28 cellular contexts compared by ENCODE assay signal in the genomic region with DNA sequence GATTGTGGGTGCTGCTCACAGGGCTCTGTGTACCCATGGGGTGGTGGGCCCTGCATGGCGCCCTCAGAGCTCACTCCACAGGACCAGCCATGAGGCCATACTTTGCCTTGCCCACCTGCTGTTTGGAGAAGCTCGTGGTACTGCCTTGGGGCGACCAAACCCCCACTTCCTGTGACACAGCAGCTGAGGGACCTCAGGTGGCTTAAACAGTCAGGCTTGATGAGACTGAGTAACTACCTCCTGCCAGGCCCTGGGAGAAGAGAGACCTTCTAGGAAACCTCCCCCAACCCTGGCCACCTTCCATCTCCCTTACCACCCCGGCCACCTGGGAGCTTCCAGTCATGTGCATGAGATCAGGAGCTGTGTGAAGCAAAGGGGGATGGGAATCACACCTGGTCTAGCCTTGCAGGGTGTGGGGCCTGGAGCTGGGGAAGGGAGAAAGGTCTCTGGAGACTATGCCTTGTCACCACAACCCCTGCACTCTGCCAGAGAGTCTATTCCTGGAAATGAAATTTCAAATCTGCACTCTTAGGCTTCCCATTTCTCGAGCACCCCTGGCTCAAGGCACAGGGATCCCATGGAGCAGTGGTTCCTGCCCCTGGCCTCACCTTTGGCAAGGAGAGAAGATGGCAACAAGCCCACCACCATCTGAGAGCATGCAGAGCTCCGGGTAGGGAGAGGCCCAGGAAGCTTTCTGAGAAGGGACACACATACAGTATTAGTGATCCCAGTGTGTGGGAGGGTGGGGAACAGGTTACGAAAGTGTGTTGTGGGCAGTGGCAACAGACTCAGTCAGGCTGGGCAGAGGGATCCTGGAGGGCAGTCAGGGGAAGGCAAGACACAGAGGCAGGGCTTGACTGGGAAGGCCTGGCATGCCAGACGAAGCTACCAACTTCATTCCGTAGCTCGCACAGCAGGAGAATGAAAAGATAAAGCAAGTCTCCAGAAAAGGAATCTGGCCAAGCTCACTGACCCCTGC.
DNase-seq lines count a peak whose midpoint lies in the region; ATAC-seq and TF ChIP-seq lines count a peak whose summit lies in the region.
"Had no signal": no experiment of that assay in that cellular context is flagged by ENCODE, and none has a peak within 500 bp of the region (broad histone marks: within the 10 kb centered on the region; RNA-seq: fewer than 3 reads in every experiment).

No MANE protein-coding gene starts in this region.

- H3K27ac Mint-ChIP-seq in CD14-positive monocyte (no peak overlapping the region), immature natural killer cell (no peak overlapping the region)
- H3K27ac Mint-ChIP-seq: activated CD4-positive, alpha-beta memory T cell treated with anti-CD3 and anti-CD28 coated beads for 36 hours; activated naive CD8-positive, alpha-beta T cell treated with anti-CD3 and anti-CD28 coated beads, Interleukin-2, amount 50 U/mL, for 24 hours; T-helper 1 cell treated with Interleukin-12 subunit alpha and Interleukin-12 subunit beta and Interleukin-4 antibody, amounts not matched to agents 30 μg/mL and 1 μg/mL, for 36 hours had no signal

- H3K36me3 ChIP-seq in WERI-Rb-1: no peaks in the 10 kb centered on the region
- H3K36me3 ChIP-seq: gastroesophageal sphincter had no signal

- H3K27ac ChIP-seq in WERI-Rb-1: no peak overlapping the region
- H3K27ac ChIP-seq: C4-2B, gastroesophageal sphincter, hepatocyte, HL-60, skin epidermis had no signal

- H3K4me3 Mint-ChIP-seq in CD14-positive monocyte (no peak overlapping the region), immature natural killer cell (no peak overlapping the region)
- H3K4me3 Mint-ChIP-seq: activated CD4-positive, alpha-beta memory T cell treated with anti-CD3 and anti-CD28 coated beads for 36 hours; activated naive CD8-positive, alpha-beta T cell treated with anti-CD3 and anti-CD28 coated beads, Interleukin-2, amount 50 U/mL, for 24 hours; T-helper 1 cell treated with Interleukin-12 subunit alpha and Interleukin-12 subunit beta and Interleukin-4 antibody, amounts not matched to agents 30 μg/mL and 1 μg/mL, for 36 hours had no signal

- no peak overlapping the region for H3K4me3 ChIP-seq in Jurkat, Clone E6-1 (ENCODE audit: low read length)
- no peak overlapping the region for H3K4me3 ChIP-seq in WERI-Rb-1 (ENCODE audit: low read depth, low read length)
- H3K4me3 ChIP-seq: gastroesophageal sphincter, hepatocyte, skin epidermis had no signal

- intact Hi-C loops in CD14-positive monocyte (cut with micrococcal nuclease): no loop called here
- intact Hi-C loops in posterior vena cava (cut with DNase I): loop anchor here in 1 of 2 donors (1.0 kb wide), 1 partner anchor 31 kb away; no protein-coding TSS in a partner anchor

- H3K4me1 Mint-ChIP-seq in CD14-positive monocyte (no peaks in the 10 kb centered on the region), immature natural killer cell (no peaks in the 10 kb centered on the region)
- H3K4me1 Mint-ChIP-seq: activated naive CD8-positive, alpha-beta T cell treated with anti-CD3 and anti-CD28 coated beads, Interleukin-2, amount 50 U/mL, for 24 hours had no signal

- no peak for ATAC-seq in HG03378 (IDR thresholded peaks at IDR 0.05; ENCODE audit: unreplicated experiment)
- ATAC-seq: activated naive CD8-positive, alpha-beta T cell treated with anti-CD3 and anti-CD28 coated beads, Interleukin-2, amount 50 U/mL, for 24 hours; gastroesophageal sphincter; HepG2 had no signal

- TF ChIP-seq CTCF in CD14-positive monocyte (IDR thresholded peaks at IDR 0.05): no peak
- TF ChIP-seq CTCF in WERI-Rb-1 (IDR thresholded peaks at IDR 0.05; ENCODE audit: low read depth, low read length): no peak

- DNase-seq in CD14-positive monocyte (ENCODE audit: low spot score): peak; percentile 36
- peak; percentile 32 for DNase-seq in Jurkat, Clone E6-1 (ENCODE audit: low read depth, low spot score)
- peak; percentile 2 for DNase-seq in WERI-Rb-1
- DNase-seq in posterior vena cava (ENCODE audit: low spot score): peak; percentile 64
- DNase-seq in superior temporal gyrus (ENCODE audit: extremely low spot score): no peak
- DNase-seq in immature natural killer cell: no peak
- DNase-seq in HPDE6-E6E7 (ENCODE audit: extremely low spot score): no peak
- DNase-seq: activated CD4-positive, alpha-beta memory T cell treated with anti-CD3 and anti-CD28 coated beads for 36 hours; activated CD4-positive, CD25-positive, alpha-beta regulatory T cell treated with anti-CD3 and anti-CD28 coated beads, Interleukin-2, amount 50 U/mL, for 72 hours; activated effector memory CD4-positive, alpha-beta T cell treated with anti-CD3 and anti-CD28 coated beads, Interleukin-2, amount 50 U/mL, for 16 hours; activated naive CD8-positive, alpha-beta T cell treated with anti-CD3 and anti-CD28 coated beads, Interleukin-2, amount 50 U/mL, for 24 hours; activated T-cell treated with anti-CD3 and anti-CD28 coated beads for 4 hours; Calu3; central memory CD4-positive, alpha-beta T cell; dermis blood vessel endothelial cell; mesendoderm; NCI-H1105 treated with DMSO at 0.1 percent for 48 hours; NCI-H1930; NCI-H226; NCI-H82 had no signal

- no peaks in the 10 kb centered on the region for H3K36me3 Mint-ChIP-seq in CD14-positive monocyte
- no peaks in the 10 kb centered on the region for H3K36me3 Mint-ChIP-seq in immature natural killer cell
- H3K36me3 Mint-ChIP-seq: activated CD4-positive, alpha-beta memory T cell treated with anti-CD3 and anti-CD28 coated beads for 36 hours had no signal

- H3K27me3 Mint-ChIP-seq in CD14-positive monocyte (ENCODE audit: low read depth in 3 of 3) (peaks cover 0 to 8% (median 0%) of the 10 kb centered on the region in 3 donors), immature natural killer cell (ENCODE audit: low read depth in 3 of 3) (peaks cover 0 to 4% (median 0%) of the 10 kb centered on the region in 3 donors)
- H3K27me3 Mint-ChIP-seq: activated naive CD8-positive, alpha-beta T cell treated with anti-CD3 and anti-CD28 coated beads, Interleukin-2, amount 50 U/mL, for 24 hours had no signal

- H3K27me3 ChIP-seq in WERI-Rb-1 (ENCODE audit: insufficient read depth, low read depth, severe bottlenecking): no peaks in the 10 kb centered on the region
- H3K27me3 ChIP-seq: hepatocyte had no signal

- peaks cover 0 to 2% (median 0%) of the 10 kb centered on the region in 7 donors for H3K9me3 Mint-ChIP-seq in CD14-positive monocyte
- H3K9me3 Mint-ChIP-seq in immature natural killer cell: peaks cover 0 to 3% (median 0%) of the 10 kb centered on the region in 6 donors
- H3K9me3 Mint-ChIP-seq: activated CD4-positive, alpha-beta memory T cell treated with anti-CD3 and anti-CD28 coated beads for 36 hours; activated naive CD8-positive, alpha-beta T cell treated with anti-CD3 and anti-CD28 coated beads, Interleukin-2, amount 50 U/mL, for 24 hours; T-helper 1 cell treated with Interleukin-12 subunit alpha and Interleukin-12 subunit beta and Interleukin-4 antibody, amounts not matched to agents 30 μg/mL and 1 μg/mL, for 36 hours had no signal

- no peaks in the 10 kb centered on the region for H3K9me3 ChIP-seq in WERI-Rb-1 (ENCODE audit: severe bottlenecking)
- H3K9me3 ChIP-seq: gastroesophageal sphincter had no signal

Comparison
In these comparisons a context has a peak if more than half of its experiments do, and no peak if none do; other contexts are left out.
1. DNase-seq: peak in CD14-positive monocyte (single experiment), Jurkat, Clone E6-1 (single experiment), WERI-Rb-1 (single experiment) and posterior vena cava (single experiment); none in superior temporal gyrus (single experiment), immature natural killer cell (0 of 3) and HPDE6-E6E7 (single experiment).